ENCODE assay signal across 8 cellular contexts in genomic region chr22:32411829-32412592, GRCh38. TPM values are rescaled to one million over a fixed set of nuclear protein-coding genes. Genes with fewer than 3 reads are reported as not detected.
DNase-seq lines count a peak whose midpoint lies in the region; ATAC-seq, FAIRE-seq and TF ChIP-seq lines count a peak whose summit lies in the region.

TSS of gene RTCB (minus strand) at chr22:32412247. CDS start at chr22:32412156, 91 bp downstream.

- FAIRE-seq in bronchial epithelial cell (lab: Jason Lieb, UNC): no peak

- H3K27me3 ChIP-seq in bronchial epithelial cell (ENCODE audit: control insufficient read depth, insufficient read depth, low read length): no peaks in the 10 kb centered on the region
- H3K27me3 ChIP-seq in iPS-20b (ENCODE audit: insufficient read depth, low read length): peaks cover 15% of the 10 kb centered on the region
- peaks cover 20% of the 10 kb centered on the region for H3K27me3 ChIP-seq in skeletal muscle satellite cell (ENCODE audit: control insufficient read depth, insufficient read depth, low read length)

- H3K27me3 Mint-ChIP-seq in activated B cell treated with CpG ODN at 0.5 μM for 24 hours: peaks cover 7% of the 10 kb centered on the region

- H3K9me3 ChIP-seq in iPS-20b (ENCODE audit: insufficient read depth, low read depth, low read length): no peaks in the 10 kb centered on the region
- H3K9me3 ChIP-seq in skeletal muscle satellite cell (replicated peaks; ENCODE audit: low read length): no peaks in the 10 kb centered on the region

- peak within 1 kb of the TSS; percentile 72 for H3K4me3 ChIP-seq in GM12865 (ENCODE audit: low read depth, low read length)
- peak within 1 kb of the TSS; percentile 68 for H3K4me3 ChIP-seq in bronchial epithelial cell (ENCODE audit: low read depth, low read length)
- H3K4me3 ChIP-seq in iPS-20b (ENCODE audit: low read length): peak within 1 kb of the TSS; percentile 85
- peak within 1 kb of the TSS; percentile 88 for H3K4me3 ChIP-seq in skeletal muscle satellite cell (ENCODE audit: low read length)

- H3K9ac ChIP-seq in iPS-20b (ENCODE audit: low read depth, low read length) (peak within 1 kb of the TSS; percentile 87), skeletal muscle satellite cell (ENCODE audit: low read depth, low read length) (peak within 1 kb of the TSS; percentile 93)

- peak within 1 kb of the TSS; percentile 97 for H3K27ac Mint-ChIP-seq in activated B cell treated with CpG ODN at 0.5 μM for 24 hours

- H3K27ac ChIP-seq in iPS-20b (ENCODE audit: low read length): no peak within 1 kb of the TSS

- CTCF ChIA-PET in activated B cell treated with CpG ODN at 0.5 μM for 24 hours (lab: Charles Lee): interaction anchor here (1.5 to 2.4 kb wide), 2 partner anchors 56 to 62 kb away, joined by 3 to 9 read pairs; partner anchors contain the start of gene FBXO7

- POLR2A ChIA-PET in activated B cell treated with CpG ODN at 0.5 μM for 24 hours (lab: Charles Lee): interaction anchor here (0.6 to 2.4 kb wide), 5 partner anchors 14 to 660 kb away, joined by 3 to 21 read pairs (median 4); partner anchors contain the start of gene FBXO7

- peak within 1 kb of the TSS; percentile 97 for H3K4me3 Mint-ChIP-seq in activated B cell treated with CpG ODN at 0.5 μM for 24 hours

- H3K4me1 Mint-ChIP-seq in activated B cell treated with CpG ODN at 0.5 μM for 24 hours: peaks cover 56% of the 10 kb centered on the region

- H3K4me2 ChIP-seq in skeletal muscle satellite cell (ENCODE audit: low read length): peak within 1 kb of the TSS; percentile 98

- peaks cover 10% of the 10 kb centered on the region for H3K36me3 ChIP-seq in bronchial epithelial cell (ENCODE audit: control insufficient read depth, insufficient read depth, low read length)
- H3K36me3 ChIP-seq in iPS-20b (ENCODE audit: insufficient read depth, low read depth, low read length): peaks cover 20% of the 10 kb centered on the region
- peaks cover 22% of the 10 kb centered on the region for H3K36me3 ChIP-seq in skeletal muscle satellite cell (ENCODE audit: insufficient read depth, low read length)

- intact Hi-C loops in activated B cell treated with CpG ODN at 0.5 μM for 24 hours (cut with micrococcal nuclease): loop anchor here (1.0 to 10.0 kb wide), 2 partner anchors 62 to 657 kb away; partner anchors contain the start of genes DEPDC5, FBXO7 and PRR14L

- peak; percentile 96 for DNase-seq in GM12865 (ENCODE audit: low read depth)
- peak; percentile 69 for DNase-seq in NCI-H226
- DNase-seq in activated B cell treated with CpG ODN at 0.5 μM for 24 hours: peak; percentile 93
- peak; percentile 87 for DNase-seq in bronchial epithelial cell (ENCODE audit: low read depth)

- no peaks in the 10 kb centered on the region for H3K9me3 Mint-ChIP-seq in activated B cell treated with CpG ODN at 0.5 μM for 24 hours

- ATAC-seq in HG02970 (IDR thresholded peaks at IDR 0.05; ENCODE audit: low FRiP score, unreplicated experiment): peak; percentile 63
- ATAC-seq in activated B cell treated with CpG ODN at 0.5 μM for 24 hours (ENCODE audit: low read depth): peak; percentile 65
- ATAC-seq in HG03469 (IDR thresholded peaks at IDR 0.05; ENCODE audit: unreplicated experiment): no peak

- TF ChIP-seq CTCF in GM12865 (IDR thresholded peaks at IDR 0.05; ENCODE audit: insufficient read depth, low read depth, low read length, missing control alignments) (no peak), activated B cell treated with CpG ODN at 0.5 μM for 24 hours (IDR thresholded peaks at IDR 0.05) (no peak), bronchial epithelial cell (IDR thresholded peaks at IDR 0.05; ENCODE audit: insufficient read depth, low read length, severe bottlenecking) (no peak)

- H3K36me3 Mint-ChIP-seq in activated B cell treated with CpG ODN at 0.5 μM for 24 hours (ENCODE audit: low read depth): peaks cover 42% of the 10 kb centered on the region

- peaks cover 7% of the 10 kb centered on the region; the same call in 1 of the 2 replicates for H3K4me1 ChIP-seq in iPS-20b (ENCODE audit: insufficient read depth, low read length)
- peaks cover 12% of the 10 kb centered on the region for H3K4me1 ChIP-seq in skeletal muscle satellite cell (ENCODE audit: control insufficient read depth, insufficient read depth, low read length)

RNA-seq across cellular contexts. Expression of gene RTCB, which starts in this region (rescaled TPM):
- total RNA-seq in activated B cell treated with CpG ODN at 0.5 μM for 24 hours: 112 and 119 TPM in 2 replicates
- total RNA-seq in bronchial epithelial cell: 107 and 165 TPM in 2 replicates
- total RNA-seq in skeletal muscle satellite cell (2012; rRNA removed): 80.6 and 101 TPM in 2 replicates
